ENCODE assay signal across 17 cellular contexts in the genomic region with DNA sequence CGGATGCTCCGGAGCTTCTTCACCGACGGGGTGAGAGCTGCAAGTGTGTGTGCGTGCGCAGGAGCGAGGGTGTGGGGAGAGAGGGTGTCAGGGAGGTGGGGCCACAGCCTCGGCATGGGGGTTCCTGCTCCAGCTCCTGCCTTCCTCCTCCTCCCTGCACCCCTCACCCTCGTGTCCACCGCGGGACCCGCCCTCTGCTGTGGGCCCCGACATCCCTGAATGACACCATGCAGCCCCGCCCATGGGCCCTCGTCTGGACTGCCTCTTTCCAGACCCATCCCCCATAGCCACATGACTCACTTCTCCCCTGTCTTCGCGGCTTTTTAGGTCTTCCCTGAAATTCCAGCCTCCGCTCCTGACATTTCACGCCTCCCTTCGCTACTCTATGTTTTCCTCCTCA. TPM values are rescaled to one million over a fixed set of nuclear protein-coding genes. Genes with fewer than 3 reads are reported as not detected.
A peak's percentile ranks its signal among the peaks of the same experiment; 100 is the strongest.
DNase-seq lines count a peak whose midpoint lies in the region; ATAC-seq and TF ChIP-seq lines count a peak whose summit lies in the region.
"Had no signal": no experiment of that assay in that cellular context is flagged by ENCODE, and none has a peak within 500 bp of the region (broad histone marks: within the 10 kb centered on the region; RNA-seq: fewer than 3 reads in every experiment).

No MANE protein-coding gene starts in this region.

- H4K20me1 ChIP-seq in GM23338 (replicated peaks; ENCODE audit: insufficient read depth) = peaks cover 3% of the 10 kb centered on the region; the same call in 1 of the 2 replicates

- H3K4me1 Mint-ChIP-seq in GM23338 = peaks cover 23% of the 10 kb centered on the region
- H3K4me1 Mint-ChIP-seq: activated naive CD4-positive, alpha-beta T cell treated with anti-CD3 and anti-CD28 coated beads, Interleukin-2, amount 10 ng/mL, durations not matched to agents 7 days and 5 days; stimulated activated memory B cell treated with anti-CD40 and anti-IgM and Interleukin-4, amounts not matched to agents 10 μg/mL and 1 μg/mL and 100 μg/mL, for 72 hours had no signal

- 80% methylated on average over 20 of the region's 20 CpGs for WGBS in sigmoid colon, 2 donors

- H3K4me3 ChIP-seq in GM23338 (no peak overlapping the region), fibroblast of the aortic adventitia (ENCODE audit: low read depth, low read length) (no peak overlapping the region), sigmoid colon (no peak overlapping the region), upper lobe of right lung (no peak overlapping the region)
- H3K4me3 ChIP-seq: heart right ventricle, lung, pancreas had no signal

- H3K27ac ChIP-seq in GM23338 (ENCODE audit: low read depth) (0 out of 2 replicates have a peak overlapping the region, but pooled peaks have one; percentile 74), sigmoid colon (peak overlapping the region; percentile 50 to 98 (median 56)), upper lobe of right lung (no peak overlapping the region)
- H3K27ac ChIP-seq: pancreas had no signal

- no peak for TF ChIP-seq CTCF in GM23338 (conservative IDR thresholded peaks at IDR 0.05; ENCODE audit: low read depth in 2 of 2)
- no peak for TF ChIP-seq CTCF in fibroblast of the aortic adventitia (IDR thresholded peaks at IDR 0.05; ENCODE audit: insufficient read depth, low read length)
- no peak for TF ChIP-seq CTCF in sigmoid colon (IDR thresholded peaks at IDR 0.05)
- no peak for TF ChIP-seq CTCF in upper lobe of right lung (IDR thresholded peaks at IDR 0.05)
- no peak for TF ChIP-seq CTCF in GM20000 (IDR thresholded peaks at IDR 0.05; ENCODE audit: extremely low read depth, missing control alignments)

- H3F3A ChIP-seq in GM23338 (replicated peaks; ENCODE audit: low read depth) = 0 out of 2 replicates have a peak, but pooled peaks cover 4% of the 10 kb centered on the region

- H3K27ac Mint-ChIP-seq in GM23338 = peak overlapping the region; percentile 36; the same call in 1 of the 2 replicates
- H3K27ac Mint-ChIP-seq: activated naive CD4-positive, alpha-beta T cell treated with anti-CD3 and anti-CD28 coated beads, Interleukin-2, amount 10 ng/mL, durations not matched to agents 7 days and 5 days; stimulated activated memory B cell treated with anti-CD40 and anti-IgM and Interleukin-4, amounts not matched to agents 10 μg/mL and 1 μg/mL and 100 μg/mL, for 72 hours had no signal

- intact Hi-C loops in sigmoid colon (cut with DNase I) (loop anchor here (5.0 kb wide), 1 partner anchor 43 kb away; a partner anchor contains a TSS), upper lobe of right lung (cut with DNase I) (loop anchor here (10.0 kb wide), 1 partner anchor 45 kb away; a partner anchor contains a TSS)

- DNase-seq in GM23338 (ENCODE audit: low spot score) = peak; percentile 54
- peak in 34 of 58 donors; percentile 8 to 75 (median 43) for DNase-seq in anterior cingulate cortex (lab: John Stamatoyannopoulos, UW)
- DNase-seq in fibroblast of the aortic adventitia (ENCODE audit: low read depth) = peak; percentile 58
- no peak for DNase-seq in sigmoid colon
- DNase-seq in upper lobe of right lung = no peak
- no peak for DNase-seq in GM19238 (ENCODE audit: insufficient read length, low spot score)
- DNase-seq in GM20000 (ENCODE audit: low spot score) = no peak
- no peak for DNase-seq in COLO668 (lab: John Stamatoyannopoulos, UW; ENCODE audit: unreplicated experiment)
- DNase-seq: activated CD8-positive, alpha-beta memory T cell treated with anti-CD3 and anti-CD28 coated beads for 24 hours; activated naive CD4-positive, alpha-beta T cell treated with anti-CD3 and anti-CD28 coated beads, Interleukin-2, amount 10 ng/mL, durations not matched to agents 7 days and 5 days; COR-L47; cortex of kidney; heart right ventricle; MM.1S; pancreas had no signal

- H3K79me2 ChIP-seq in GM23338 (replicated peaks; ENCODE audit: insufficient read depth) = no peaks in the 10 kb centered on the region; the same call in 1 of the 2 replicates

- TF ChIP-seq EP300 in sigmoid colon (IDR thresholded peaks at IDR 0.05) = no peak

- no peak overlapping the region; the same call in 2 of the 3 replicates for H3K4me3 Mint-ChIP-seq in GM23338
- H3K4me3 Mint-ChIP-seq: activated naive CD4-positive, alpha-beta T cell treated with anti-CD3 and anti-CD28 coated beads, Interleukin-2, amount 10 ng/mL, durations not matched to agents 7 days and 5 days; stimulated activated memory B cell treated with anti-CD40 and anti-IgM and Interleukin-4, amounts not matched to agents 10 μg/mL and 1 μg/mL and 100 μg/mL, for 72 hours had no signal

- peaks cover 14% of the 10 kb centered on the region for H3K27me3 Mint-ChIP-seq in GM23338 (ENCODE audit: insufficient read depth, low read depth, poor library complexity)

- H3K4me1 ChIP-seq in GM23338 (ENCODE audit: insufficient read depth) (no peaks in the 10 kb centered on the region; the same call in 1 of the 2 replicates), sigmoid colon (peaks cover 0 to 73% (median 57%) of the 10 kb centered on the region in 4 donors), upper lobe of right lung (peaks cover 24% of the 10 kb centered on the region)
- H3K4me1 ChIP-seq: pancreas had no signal

- no peak overlapping the region for H2AFZ ChIP-seq in GM23338

- no peaks in the 10 kb centered on the region for H3K9me3 ChIP-seq in sigmoid colon
- no peaks in the 10 kb centered on the region for H3K9me3 ChIP-seq in upper lobe of right lung
- H3K9me3 ChIP-seq: heart right ventricle, pancreas had no signal

- ATAC-seq in GM23338 = no peak
- no peak for ATAC-seq in upper lobe of right lung
- ATAC-seq: heart right ventricle; pancreas; stimulated activated memory B cell treated with anti-CD40 and anti-IgM and Interleukin-4, amounts not matched to agents 10 μg/mL and 1 μg/mL and 100 μg/mL, for 72 hours had no signal

- TF ChIP-seq POLR2A in sigmoid colon (IDR thresholded peaks at IDR 0.05) = no peak

- peaks cover 15% of the 10 kb centered on the region for H3K36me3 ChIP-seq in GM23338 (ENCODE audit: insufficient read depth)
- H3K36me3 ChIP-seq in sigmoid colon = peaks cover 6 to 72% (median 31%) of the 10 kb centered on the region in 4 donors
- peaks cover 20% of the 10 kb centered on the region for H3K36me3 ChIP-seq in upper lobe of right lung
- H3K36me3 ChIP-seq: pancreas had no signal

- peaks cover 72% of the 10 kb centered on the region for H3K36me3 Mint-ChIP-seq in GM23338 (ENCODE audit: low read depth)
- H3K36me3 Mint-ChIP-seq: activated naive CD4-positive, alpha-beta T cell treated with anti-CD3 and anti-CD28 coated beads, Interleukin-2, amount 10 ng/mL, durations not matched to agents 7 days and 5 days; stimulated activated memory B cell treated with anti-CD40 and anti-IgM and Interleukin-4, amounts not matched to agents 10 μg/mL and 1 μg/mL and 100 μg/mL, for 72 hours had no signal

- no peak overlapping the region for H3K4me2 ChIP-seq in GM23338

- no peaks in the 10 kb centered on the region for H3K9me2 ChIP-seq in GM23338 (ENCODE audit: insufficient read depth)

- H3K9me3 Mint-ChIP-seq in GM23338 = peaks cover 3% of the 10 kb centered on the region; the same call in 2 of the 3 replicates
- H3K9me3 Mint-ChIP-seq: activated naive CD4-positive, alpha-beta T cell treated with anti-CD3 and anti-CD28 coated beads, Interleukin-2, amount 10 ng/mL, durations not matched to agents 7 days and 5 days; stimulated activated memory B cell treated with anti-CD40 and anti-IgM and Interleukin-4, amounts not matched to agents 10 μg/mL and 1 μg/mL and 100 μg/mL, for 72 hours had no signal

- no peaks in the 10 kb centered on the region for H3K27me3 ChIP-seq in GM23338 (ENCODE audit: insufficient read depth)
- H3K27me3 ChIP-seq in sigmoid colon = no peaks in the 10 kb centered on the region
- no peaks in the 10 kb centered on the region for H3K27me3 ChIP-seq in upper lobe of right lung
- H3K27me3 ChIP-seq: heart right ventricle, pancreas had no signal

TF ChIP-seq in GM23338, 12 proteins besides CTCF, POLR2A, EP300 and RAD21 (continues in another document):
- TF ChIP-seq STAT1 (IDR thresholded peaks at IDR 0.05; ENCODE audit: unreplicated experiment) (no peak), CREB1 (CRISPR knock-in tag; IDR thresholded peaks at IDR 0.05; ENCODE audit: low read depth) (no peak), ZNF114 (CRISPR knock-in tag; IDR thresholded peaks at IDR 0.05) (no peak)
- TF ChIP-seq, protein P1, sequence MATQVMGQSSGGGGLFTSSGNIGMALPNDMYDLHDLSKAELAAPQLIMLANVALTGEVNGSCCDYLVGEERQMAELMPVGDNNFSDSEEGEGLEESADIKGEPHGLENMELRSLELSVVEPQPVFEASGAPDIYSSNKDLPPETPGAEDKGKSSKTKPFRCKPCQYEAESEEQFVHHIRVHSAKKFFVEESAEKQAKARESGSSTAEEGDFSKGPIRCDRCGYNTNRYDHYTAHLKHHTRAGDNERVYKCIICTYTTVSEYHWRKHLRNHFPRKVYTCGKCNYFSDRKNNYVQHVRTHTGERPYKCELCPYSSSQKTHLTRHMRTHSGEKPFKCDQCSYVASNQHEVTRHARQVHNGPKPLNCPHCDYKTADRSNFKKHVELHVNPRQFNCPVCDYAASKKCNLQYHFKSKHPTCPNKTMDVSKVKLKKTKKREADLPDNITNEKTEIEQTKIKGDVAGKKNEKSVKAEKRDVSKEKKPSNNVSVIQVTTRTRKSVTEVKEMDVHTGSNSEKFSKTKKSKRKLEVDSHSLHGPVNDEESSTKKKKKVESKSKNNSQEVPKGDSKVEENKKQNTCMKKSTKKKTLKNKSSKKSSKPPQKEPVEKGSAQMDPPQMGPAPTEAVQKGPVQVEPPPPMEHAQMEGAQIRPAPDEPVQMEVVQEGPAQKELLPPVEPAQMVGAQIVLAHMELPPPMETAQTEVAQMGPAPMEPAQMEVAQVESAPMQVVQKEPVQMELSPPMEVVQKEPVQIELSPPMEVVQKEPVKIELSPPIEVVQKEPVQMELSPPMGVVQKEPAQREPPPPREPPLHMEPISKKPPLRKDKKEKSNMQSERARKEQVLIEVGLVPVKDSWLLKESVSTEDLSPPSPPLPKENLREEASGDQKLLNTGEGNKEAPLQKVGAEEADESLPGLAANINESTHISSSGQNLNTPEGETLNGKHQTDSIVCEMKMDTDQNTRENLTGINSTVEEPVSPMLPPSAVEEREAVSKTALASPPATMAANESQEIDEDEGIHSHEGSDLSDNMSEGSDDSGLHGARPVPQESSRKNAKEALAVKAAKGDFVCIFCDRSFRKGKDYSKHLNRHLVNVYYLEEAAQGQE (IDR thresholded peaks at IDR 0.05; ENCODE audit: unreplicated experiment) = no peak

RNA-seq across cellular contexts. Expression of a gene that starts 41.6 kb away (rescaled TPM):
- total RNA-seq in GM23338 (2014; rRNA removed; shearing (Covaris generic)) = 116 and 150 TPM in 2 replicates
- polyA plus RNA-seq in GM23338 (2016; fragmentation: Nextera tagmentation; extraction: Ambion mirVana) = 21.4 and 24.1 TPM in 2 replicates
- total RNA-seq in fibroblast of the aortic adventitia (ENCODE audit: low replicate concordance) = 36.6 and 38.3 TPM in 2 replicates
- 10 to 100 TPM; 11.2 to 42.1 (median 28.5) TPM for total RNA-seq in sigmoid colon
- 1 to 10 TPM in 2 of 3 donors, under 1 TPM in 1; 0.69 to 9.8 (median 3.0) TPM for polyA plus RNA-seq in sigmoid colon
- total RNA-seq in upper lobe of right lung = 85.1 TPM

Comparison
In these comparisons a context has a peak if more than half of its experiments do, and no peak if none do; other contexts are left out.
1. DNase-seq: peak in GM23338 (single experiment), anterior cingulate cortex (34 of 58) and fibroblast of the aortic adventitia (single experiment); none in sigmoid colon (single experiment), upper lobe of right lung (single experiment), GM19238 (single experiment), GM20000 (single experiment) and COLO668 (single experiment).